ENCODE assay signal across 11 cellular contexts in genomic region chr15:49135342-49135857, GRCh38. TPM values are rescaled to one million over a fixed set of nuclear protein-coding genes. Genes with fewer than 3 reads are reported as not detected.
DNase-seq lines count a peak whose midpoint lies in the region; ATAC-seq and TF ChIP-seq lines count a peak whose summit lies in the region.
"Had no signal": no experiment of that assay in that cellular context is flagged by ENCODE, and none has a peak within 500 bp of the region (broad histone marks: within the 10 kb centered on the region; RNA-seq: fewer than 3 reads in every experiment).

No MANE protein-coding gene starts in this region.

- no peaks in the 10 kb centered on the region for H3K9me3 Mint-ChIP-seq in activated T-helper 17 cell treated with anti-CD3 and anti-CD28 coated beads, Interleukin-2, amount 50 U/mL, for 72 hours
- no peaks in the 10 kb centered on the region for H3K9me3 Mint-ChIP-seq in natural killer cell treated with Interleukin-12 subunit alpha and Interleukin-12 subunit beta and Interleukin-15 and Interleukin-18, amount 100 ng/mL, for 72 hours

- CTCF ChIA-PET in SK-N-SH (lab: Yijun Ruan, JAX) = interaction anchor here (1.1 kb wide), 1 partner anchor 11 kb away, joined by 4 read pairs; no protein-coding TSS in a partner anchor

- H4K20me1 ChIP-seq in SK-N-SH (ENCODE audit: insufficient read depth) = no peaks in the 10 kb centered on the region

- TF ChIP-seq EP300 in SK-N-SH (IDR thresholded peaks at IDR 0.05; ENCODE audit: borderline replicate concordance in 1 of 2, low read depth in 1 of 2, low read length in 1 of 2) = no peak

- H3K36me3 Mint-ChIP-seq in activated T-helper 17 cell treated with anti-CD3 and anti-CD28 coated beads, Interleukin-2, amount 50 U/mL, for 72 hours (ENCODE audit: low read depth) = peaks cover 92% of the 10 kb centered on the region
- H3K36me3 Mint-ChIP-seq in natural killer cell treated with Interleukin-12 subunit alpha and Interleukin-12 subunit beta and Interleukin-15 and Interleukin-18, amount 100 ng/mL, for 72 hours = peaks cover 15% of the 10 kb centered on the region

- no peak overlapping the region for H3K4me3 Mint-ChIP-seq in activated T-helper 17 cell treated with anti-CD3 and anti-CD28 coated beads, Interleukin-2, amount 50 U/mL, for 72 hours
- H3K4me3 Mint-ChIP-seq in natural killer cell treated with Interleukin-12 subunit alpha and Interleukin-12 subunit beta and Interleukin-15 and Interleukin-18, amount 100 ng/mL, for 72 hours = peak overlapping the region; percentile 32

- peak overlapping the region in 1 of 2 experiments; percentile 77; a peak in 2 of 4 replicates for H3K27ac ChIP-seq in SK-N-SH (ENCODE audit: low read depth in 2 of 2, low read length in 1 of 2)
- H3K27ac ChIP-seq: 22Rv1, thoracic aorta had no signal

- H3K27ac Mint-ChIP-seq in activated T-helper 17 cell treated with anti-CD3 and anti-CD28 coated beads, Interleukin-2, amount 50 U/mL, for 72 hours = peak overlapping the region; percentile 31
- peak overlapping the region; percentile 78 to 79 for H3K27ac Mint-ChIP-seq in natural killer cell treated with Interleukin-12 subunit alpha and Interleukin-12 subunit beta and Interleukin-15 and Interleukin-18, amount 100 ng/mL, for 72 hours

- H3K79me2 ChIP-seq in SK-N-SH (ENCODE audit: insufficient read depth) = peaks cover 34% of the 10 kb centered on the region

- no peaks in the 10 kb centered on the region; the same call in 1 of the 2 replicates for H3K9me2 ChIP-seq in SK-N-SH

- peak overlapping the region; percentile 7; the same call in 1 of the 2 replicates for H3K9ac ChIP-seq in SK-N-SH

- H3K4me1 Mint-ChIP-seq in activated T-helper 17 cell treated with anti-CD3 and anti-CD28 coated beads, Interleukin-2, amount 50 U/mL, for 72 hours = peaks cover 4% of the 10 kb centered on the region
- H3K4me1 Mint-ChIP-seq in natural killer cell treated with Interleukin-12 subunit alpha and Interleukin-12 subunit beta and Interleukin-15 and Interleukin-18, amount 100 ng/mL, for 72 hours (ENCODE audit: low read depth in 2 of 2) = peaks cover 14 to 25% of the 10 kb centered on the region in 2 donors

- DNase-seq in SK-N-SH = no peak
- no peak for DNase-seq in natural killer cell treated with Interleukin-12 subunit alpha and Interleukin-12 subunit beta and Interleukin-15 and Interleukin-18, amount 100 ng/mL, for 72 hours (ENCODE audit: low spot score)
- DNase-seq in midbrain (lab: John Stamatoyannopoulos, UW) = no peak
- no peak for DNase-seq in NCI-H2196 treated with DMSO at 0.1 percent for 48 hours (lab: John Stamatoyannopoulos, UW; ENCODE audit: unreplicated experiment)
- DNase-seq: mucosa of descending colon had no signal

- TF ChIP-seq RAD21 in SK-N-SH (IDR thresholded peaks at IDR 0.05; ENCODE audit: low read length) = no peak

- H2AFZ ChIP-seq in SK-N-SH (ENCODE audit: low read depth) = no peak overlapping the region

- POLR2A ChIA-PET in SK-N-SH (lab: Yijun Ruan, JAX) = no interaction called here

- TF ChIP-seq CTCF in SK-N-SH (IDR thresholded peaks at IDR 0.05) = no peak

- ATAC-seq in SK-N-SH treated with all-trans-retinoic acid at 6 μM for 48 hours = no peak
- peak; percentile 52 for ATAC-seq in GM21825 (IDR thresholded peaks at IDR 0.05; ENCODE audit: unreplicated experiment)
- no peak for ATAC-seq in activated T-helper 17 cell treated with anti-CD3 and anti-CD28 coated beads, Interleukin-2, amount 50 U/mL, for 72 hours (replicated peaks)
- no peak for ATAC-seq in natural killer cell treated with Interleukin-12 subunit alpha and Interleukin-12 subunit beta and Interleukin-15 and Interleukin-18, amount 100 ng/mL, for 72 hours
- ATAC-seq in GM18867 (IDR thresholded peaks at IDR 0.05; ENCODE audit: unreplicated experiment) = no peak
- ATAC-seq: mucosa of descending colon had no signal

- H3K4me2 ChIP-seq in SK-N-SH = peak overlapping the region; percentile 8; the same call in 1 of the 2 replicates

- H3K36me3 ChIP-seq in SK-N-SH (replicated peaks in 1 of 2; ENCODE audit: control insufficient read depth in 1 of 2, insufficient read depth in 2 of 2, low read length in 1 of 2) = peaks cover 85 to 86% of the 10 kb centered on the region in 2 experiments

- no peaks in the 10 kb centered on the region for H3K9me3 ChIP-seq in SK-N-SH
- H3K9me3 ChIP-seq: mucosa of descending colon, thoracic aorta had no signal

- peaks cover 0 to 40% of the 10 kb centered on the region in 2 experiments; a peak in 2 of 4 replicates for H3K4me1 ChIP-seq in SK-N-SH (ENCODE audit: control insufficient read depth in 1 of 2, insufficient read depth in 2 of 2, low read depth in 1 of 2, low read length in 1 of 2)

- no peaks in the 10 kb centered on the region for H3K27me3 ChIP-seq in SK-N-SH (ENCODE audit: insufficient read depth)

- WGBS in SK-N-SH (ENCODE audit: low lambda C conversion rate) = 82% methylated on average over 2 of the region's 2 CpGs

- H3K4me3 ChIP-seq in SK-N-SH (ENCODE audit: low read depth in 2 of 2, low read length in 1 of 2) = no peak overlapping the region
- H3K4me3 ChIP-seq: mucosa of descending colon, thoracic aorta had no signal

- no peaks in the 10 kb centered on the region for H3K27me3 Mint-ChIP-seq in activated T-helper 17 cell treated with anti-CD3 and anti-CD28 coated beads, Interleukin-2, amount 50 U/mL, for 72 hours
- H3K27me3 Mint-ChIP-seq in natural killer cell treated with Interleukin-12 subunit alpha and Interleukin-12 subunit beta and Interleukin-15 and Interleukin-18, amount 100 ng/mL, for 72 hours = no peaks in the 10 kb centered on the region

- peaks cover 50% of the 10 kb centered on the region for H3F3A ChIP-seq in SK-N-SH (replicated peaks; ENCODE audit: insufficient read depth)

TF ChIP-seq in SK-N-SH, 30 proteins besides CTCF, POLR2A, EP300 and RAD21:
- TF ChIP-seq JUND (IDR thresholded peaks at IDR 0.05) = no peak

TF ChIP-seq in SK-N-SH treated with all-trans-retinoic acid at 6 μM for 48 hours, 23 proteins besides CTCF, POLR2A, EP300 and RAD21 (continues in another document):
- TF ChIP-seq ESRRG (CRISPR knock-in tag; IDR thresholded peaks at IDR 0.05) (no peak), CSRNP3 (CRISPR knock-in tag; IDR thresholded peaks at IDR 0.05) (no peak), POU6F1 (CRISPR knock-in tag; IDR thresholded peaks at IDR 0.05; ENCODE audit: borderline replicate concordance, low read depth) (no peak), TCF4 (CRISPR knock-in tag; IDR thresholded peaks at IDR 0.05; ENCODE audit: borderline replicate concordance) (no peak), PPARA (CRISPR knock-in tag; IDR thresholded peaks at IDR 0.05; ENCODE audit: borderline replicate concordance) (no peak), ARNTL (CRISPR knock-in tag; IDR thresholded peaks at IDR 0.05; ENCODE audit: borderline replicate concordance, low read depth) (no peak), BACH2 (CRISPR knock-in tag; IDR thresholded peaks at IDR 0.05; ENCODE audit: borderline replicate concordance) (no peak), GLIS3 (CRISPR knock-in tag; IDR thresholded peaks at IDR 0.05) (no peak), ZNF70 (CRISPR knock-in tag; IDR thresholded peaks at IDR 0.05) (no peak)

RNA-seq across cellular contexts. Expression of gene COPS2, which starts 20.0 kb away (rescaled TPM):
- 21.3 and 27.7 TPM in 2 replicates for polyA plus RNA-seq in SK-N-SH (2012; rRNA removed)
- 38.9 and 50.1 TPM in 2 replicates for polyA plus RNA-seq in SK-N-SH (2012; cell fraction: cytosol; rRNA removed)
- polyA plus RNA-seq in SK-N-SH (2012; cell fraction: nucleus; rRNA removed) = 7.9 and 17.5 TPM in 2 replicates
- total RNA-seq in activated T-helper 17 cell treated with anti-CD3 and anti-CD28 coated beads, Interleukin-2, amount 50 U/mL, for 72 hours = 10 to 100 TPM; 66.1 to 86.2 TPM
- 10 to 100 TPM; 63.5 to 65.2 TPM for total RNA-seq in natural killer cell treated with Interleukin-12 subunit alpha and Interleukin-12 subunit beta and Interleukin-15 and Interleukin-18, amount 100 ng/mL, for 72 hours

RNA-seq across cellular contexts. Expression of gene GALK2, which starts 34.6 kb away (rescaled TPM):
- polyA plus RNA-seq in SK-N-SH (2012; rRNA removed) = 19.0 TPM in 2 replicates
- 16.7 and 22.0 TPM in 2 replicates for polyA plus RNA-seq in SK-N-SH (2012; cell fraction: cytosol; rRNA removed)
- 17.6 and 19.7 TPM in 2 replicates for polyA plus RNA-seq in SK-N-SH (2012; cell fraction: nucleus; rRNA removed)
- total RNA-seq in activated T-helper 17 cell treated with anti-CD3 and anti-CD28 coated beads, Interleukin-2, amount 50 U/mL, for 72 hours = 10 to 100 TPM; 33.8 to 37.8 TPM
- total RNA-seq in natural killer cell treated with Interleukin-12 subunit alpha and Interleukin-12 subunit beta and Interleukin-15 and Interleukin-18, amount 100 ng/mL, for 72 hours = 10 to 100 TPM; 27.6 to 37.0 TPM
